ENCODE assay signal across 9 cellular contexts in genomic region chr4:1033840-1034551, GRCh38. TPM values are rescaled to one million over a fixed set of nuclear protein-coding genes. Genes with fewer than 3 reads are reported as not detected.
A peak's percentile ranks its signal among the peaks of the same experiment; 100 is the strongest.
DNase-seq lines count a peak whose midpoint lies in the region; ATAC-seq and TF ChIP-seq lines count a peak whose summit lies in the region.
"Had no signal": no experiment of that assay in that cellular context is flagged by ENCODE, and none has a peak within 500 bp of the region (broad histone marks: within the 10 kb centered on the region; RNA-seq: fewer than 3 reads in every experiment).

No MANE protein-coding gene starts in this region.

- TF ChIP-seq CTCF in WI38 (IDR thresholded peaks at IDR 0.05; ENCODE audit: low read depth, low read length) (no peak), omental fat pad (IDR thresholded peaks at IDR 0.05) (no peak)

- H3K4me3 ChIP-seq in WI38 (ENCODE audit: low read depth, low read length), result peak overlapping the region; percentile 20; the same call in 1 of the 2 replicates

- ATAC-seq in omental fat pad (ENCODE audit: low FRiP score) (peak; percentile 52), HG03469 (IDR thresholded peaks at IDR 0.05; ENCODE audit: unreplicated experiment) (no peak)

- DNase-seq in AG08396 (ENCODE audit: low spot score), result peak; percentile 85
- DNase-seq in globus pallidus (ENCODE audit: low spot score), result peak; percentile 72
- no peak for DNase-seq in omental fat pad (ENCODE audit: low spot score)
- DNase-seq in iPS-NIHi11 (ENCODE audit: low spot score), result no peak
- DNase-seq in NCI-H1436 (lab: John Stamatoyannopoulos, UW), result no peak
- DNase-seq in activated CD4-positive, CD25-positive, alpha-beta regulatory T cell (lab: John Stamatoyannopoulos, UW), result no peak
- DNase-seq: NCI-H1694 had no signal

RNA-seq across cellular contexts. Expression of gene FGFRL1, which starts 22.6 kb away (rescaled TPM):
- total RNA-seq in omental fat pad, result 10 to 100 TPM; 25.1 to 91.7 (median 68.8) TPM

RNA-seq across cellular contexts. Expression of gene SLC26A1, which starts 40.8 kb away (rescaled TPM):
- total RNA-seq in omental fat pad, result under 1 TPM in 2 of 4 donors, not detected in 2; 0.09 to 0.12 TPM

RNA-seq across cellular contexts. Expression of gene IDUA, which starts 47.2 kb away (rescaled TPM):
- total RNA-seq in omental fat pad, result 10 to 100 TPM; 15.5 to 32.2 (median 16.9) TPM

Comparison
In these comparisons a context has a peak if more than half of its experiments do, and no peak if none do; other contexts are left out.
1. DNase-seq: peak in AG08396 (single experiment) and globus pallidus (single experiment); none in omental fat pad (single experiment), iPS-NIHi11 (single experiment), NCI-H1436 (single experiment) and activated CD4-positive, CD25-positive, alpha-beta regulatory T cell (0 of 4).